Comparison of ENCODE assay signal across 15 cellular contexts in genomic region chr17:39776267-39776666, GRCh38. TPM values are rescaled to one million over a fixed set of nuclear protein-coding genes. Genes with fewer than 3 reads are reported as not detected.
A peak's percentile ranks its signal among the peaks of the same experiment; 100 is the strongest.
DNase-seq lines count a peak whose midpoint lies in the region; ATAC-seq and TF ChIP-seq lines count a peak whose summit lies in the region.
"Had no signal": no experiment of that assay in that cellular context is flagged by ENCODE, and none has a peak within 500 bp of the region (broad histone marks: within the 10 kb centered on the region; RNA-seq: fewer than 3 reads in every experiment).

No MANE protein-coding gene starts in this region.

- H2AFZ ChIP-seq in trophoblast cell (ENCODE audit: insufficient read depth, low read length, poor library complexity) = no peak overlapping the region

- peaks cover 83% of the 10 kb centered on the region for H3K4me1 ChIP-seq in CD8-positive, alpha-beta memory T cell (ENCODE audit: insufficient read depth, low read length)
- H3K4me1 ChIP-seq in trophoblast cell (ENCODE audit: control insufficient read depth in 1 of 2, insufficient read depth in 2 of 2, low read length in 2 of 2) (peaks cover 2 to 4% of the 10 kb centered on the region in 2 experiments), gastroesophageal sphincter (no peaks in the 10 kb centered on the region)

- no peak overlapping the region for H3K4me2 ChIP-seq in trophoblast cell (ENCODE audit: low read length)
- H3K4me2 ChIP-seq: BLaER1 treated with 17β-estradiol and CSF1 and Interleukin-3, amounts not matched to agents 10 nM and 100 nM had no signal

- no peaks in the 10 kb centered on the region for H3K36me3 ChIP-seq in CD8-positive, alpha-beta memory T cell (ENCODE audit: insufficient read depth, low read length)
- H3K36me3 ChIP-seq in KOPT-K1 (ENCODE audit: insufficient read depth, low read length) (no peaks in the 10 kb centered on the region), trophoblast cell (ENCODE audit: control insufficient read depth in 1 of 2, insufficient read depth in 2 of 2, low read length in 2 of 2) (no peaks in the 10 kb centered on the region), gastroesophageal sphincter (no peaks in the 10 kb centered on the region)
- H3K36me3 ChIP-seq: BLaER1 treated with 17β-estradiol and CSF1 and Interleukin-3, amounts not matched to agents 10 nM and 100 nM had no signal

- H3K9me3 ChIP-seq in CD8-positive, alpha-beta memory T cell (ENCODE audit: low read length) = no peaks in the 10 kb centered on the region
- H3K9me3 ChIP-seq in KOPT-K1 (ENCODE audit: insufficient read depth, low read length, poor library complexity, severe bottlenecking) (no peaks in the 10 kb centered on the region), trophoblast cell (ENCODE audit: insufficient read depth, low read depth, low read length) (no peaks in the 10 kb centered on the region), gastroesophageal sphincter (no peaks in the 10 kb centered on the region)
- H3K9me3 ChIP-seq: BLaER1 treated with 17β-estradiol and CSF1 and Interleukin-3, amounts not matched to agents 10 nM and 100 nM had no signal

- H3K4me3 Mint-ChIP-seq in CD8-positive, alpha-beta memory T cell = peak overlapping the region; percentile 94 to 99 (median 96)
- H3K4me3 Mint-ChIP-seq in natural killer cell treated with Interleukin-12 subunit alpha and Interleukin-12 subunit beta and Interleukin-15 and Interleukin-18, amount 100 ng/mL, for 72 hours = peak overlapping the region; percentile 90

- H3K9ac ChIP-seq in trophoblast cell (ENCODE audit: low read length) = no peak overlapping the region
- H3K9ac ChIP-seq: BLaER1 treated with 17β-estradiol and CSF1 and Interleukin-3, amounts not matched to agents 10 nM and 100 nM had no signal

- no peak for DNase-seq in CD8-positive, alpha-beta memory T cell
- no peak for DNase-seq in activated naive CD4-positive, alpha-beta T cell treated with anti-CD3 and anti-CD28 coated beads, Interleukin-2, amount 50 U/mL, for 72 hours (ENCODE audit: low spot score in 2 of 2)
- no peak for DNase-seq in natural killer cell treated with Interleukin-12 subunit alpha and Interleukin-12 subunit beta and Interleukin-15 and Interleukin-18, amount 100 ng/mL, for 72 hours (ENCODE audit: low spot score)
- no peak for DNase-seq in trophoblast cell
- DNase-seq in GF-D8 (lab: John Stamatoyannopoulos, UW) = no peak
- DNase-seq: activated CD8-positive, alpha-beta memory T cell treated with anti-CD3 and anti-CD28 coated beads for 24 hours; dermis blood vessel endothelial cell; HCEC 1CT; posterior cingulate gyrus; stimulated activated CD4-positive, alpha-beta T cell treated with anti-CD3 and anti-CD28 coated beads, Interleukin-2, amount 100 ng/mL, for 24 hours had no signal

- H4K12ac ChIP-seq in trophoblast cell (ENCODE audit: low read depth, low read length) = no peak overlapping the region

- CTCF ChIA-PET in CD8-positive, alpha-beta memory T cell (lab: Charles Lee) = interaction anchor here (1.3 to 3.4 kb wide), 5 partner anchors 20 to 88 kb away, joined by 3 to 19 read pairs (median 5); partner anchors contain the start of gene IKZF3

- peaks cover 18 to 63% (median 31%) of the 10 kb centered on the region in 3 donors for H3K36me3 Mint-ChIP-seq in CD8-positive, alpha-beta memory T cell
- H3K36me3 Mint-ChIP-seq in activated naive CD4-positive, alpha-beta T cell treated with anti-CD3 and anti-CD28 coated beads, Interleukin-2, amount 50 U/mL, for 72 hours = peaks cover 32 to 42% of the 10 kb centered on the region in 2 donors
- H3K36me3 Mint-ChIP-seq in natural killer cell treated with Interleukin-12 subunit alpha and Interleukin-12 subunit beta and Interleukin-15 and Interleukin-18, amount 100 ng/mL, for 72 hours = peaks cover 17% of the 10 kb centered on the region

- H3K23ac ChIP-seq in trophoblast cell (ENCODE audit: low read length) = no peak overlapping the region

- H3K14ac ChIP-seq in trophoblast cell (ENCODE audit: low read length) = no peak overlapping the region

- no peak overlapping the region for H4K91ac ChIP-seq in trophoblast cell (ENCODE audit: low read depth, low read length)

- H3K18ac ChIP-seq in trophoblast cell (ENCODE audit: low read length) = no peak overlapping the region

- peak overlapping the region; percentile 73 for H3K4me3 ChIP-seq in CD8-positive, alpha-beta memory T cell (ENCODE audit: low read length)
- H3K4me3 ChIP-seq in trophoblast cell (ENCODE audit: low read depth, low read length) (no peak overlapping the region), gastroesophageal sphincter (no peak overlapping the region)
- H3K4me3 ChIP-seq: BLaER1 treated with 17β-estradiol and CSF1 and Interleukin-3, amounts not matched to agents 10 nM and 100 nM had no signal

- ATAC-seq in activated naive CD4-positive, alpha-beta T cell treated with anti-CD3 and anti-CD28 coated beads, Interleukin-2, amount 50 U/mL, for 72 hours = peak; percentile 15 to 23
- ATAC-seq in natural killer cell treated with Interleukin-12 subunit alpha and Interleukin-12 subunit beta and Interleukin-15 and Interleukin-18, amount 100 ng/mL, for 72 hours = no peak
- ATAC-seq in HG02798 (IDR thresholded peaks at IDR 0.05; ENCODE audit: poor library complexity, unreplicated experiment) (no peak), gastroesophageal sphincter (no peak)

- H2BK120ac ChIP-seq in trophoblast cell (ENCODE audit: insufficient read depth, low read length, poor library complexity) = no peak overlapping the region

- POLR2A ChIA-PET in CD8-positive, alpha-beta memory T cell (lab: Charles Lee) = interaction anchor here (1.3 to 4.0 kb wide), 6 partner anchors 17 to 150 kb away, joined by 3 to 14 read pairs (median 8); no protein-coding TSS in a partner anchor

- H2BK12ac ChIP-seq in trophoblast cell (ENCODE audit: low read length) = no peak overlapping the region

- no peak for TF ChIP-seq POLR2A in gastroesophageal sphincter (IDR thresholded peaks at IDR 0.05)

- no peak overlapping the region for H2BK5ac ChIP-seq in trophoblast cell (ENCODE audit: low read depth, low read length, poor library complexity)

- TF ChIP-seq CTCF in gastroesophageal sphincter (IDR thresholded peaks at IDR 0.05) = no peak

- H3K4ac ChIP-seq in trophoblast cell (ENCODE audit: low read depth, low read length) = no peak overlapping the region

- H3K27ac Mint-ChIP-seq in CD8-positive, alpha-beta memory T cell = peak overlapping the region; percentile 85 to 99 (median 96)
- peak overlapping the region; percentile 94 to 95 for H3K27ac Mint-ChIP-seq in activated naive CD4-positive, alpha-beta T cell treated with anti-CD3 and anti-CD28 coated beads, Interleukin-2, amount 50 U/mL, for 72 hours
- H3K27ac Mint-ChIP-seq in natural killer cell treated with Interleukin-12 subunit alpha and Interleukin-12 subunit beta and Interleukin-15 and Interleukin-18, amount 100 ng/mL, for 72 hours = peak overlapping the region; percentile 92 to 95

- no peaks in the 10 kb centered on the region for H3K27me3 ChIP-seq in CD8-positive, alpha-beta memory T cell (ENCODE audit: insufficient read depth, low read length, poor library complexity, severe bottlenecking)
- H3K27me3 ChIP-seq in trophoblast cell (ENCODE audit: insufficient read depth, low read length) (no peaks in the 10 kb centered on the region), gastroesophageal sphincter (peaks cover 61% of the 10 kb centered on the region)

- no peaks in the 10 kb centered on the region for H3K9me3 Mint-ChIP-seq in CD8-positive, alpha-beta memory T cell
- H3K9me3 Mint-ChIP-seq in activated naive CD4-positive, alpha-beta T cell treated with anti-CD3 and anti-CD28 coated beads, Interleukin-2, amount 50 U/mL, for 72 hours = no peaks in the 10 kb centered on the region
- H3K9me3 Mint-ChIP-seq in natural killer cell treated with Interleukin-12 subunit alpha and Interleukin-12 subunit beta and Interleukin-15 and Interleukin-18, amount 100 ng/mL, for 72 hours = no peaks in the 10 kb centered on the region

- no peak overlapping the region for H4K8ac ChIP-seq in trophoblast cell (ENCODE audit: low read depth, low read length)

- H3K4me1 Mint-ChIP-seq in CD8-positive, alpha-beta memory T cell = peaks cover 68 to 81% (median 80%) of the 10 kb centered on the region in 3 donors
- H3K4me1 Mint-ChIP-seq in natural killer cell treated with Interleukin-12 subunit alpha and Interleukin-12 subunit beta and Interleukin-15 and Interleukin-18, amount 100 ng/mL, for 72 hours (ENCODE audit: low read depth in 2 of 2) = peaks cover 68 to 76% of the 10 kb centered on the region in 2 donors

- no peaks in the 10 kb centered on the region for H3K79me1 ChIP-seq in trophoblast cell (ENCODE audit: low read length)

- H3K79me2 ChIP-seq in trophoblast cell (ENCODE audit: control insufficient read depth, insufficient read depth, low read length, poor library complexity) = no peaks in the 10 kb centered on the region

- no peak for TF ChIP-seq EP300 in gastroesophageal sphincter (IDR thresholded peaks at IDR 0.05)

- H2AK5ac ChIP-seq in trophoblast cell (ENCODE audit: low read length) = no peak overlapping the region

- no peaks in the 10 kb centered on the region for H3K27me3 Mint-ChIP-seq in CD8-positive, alpha-beta memory T cell
- H3K27me3 Mint-ChIP-seq in natural killer cell treated with Interleukin-12 subunit alpha and Interleukin-12 subunit beta and Interleukin-15 and Interleukin-18, amount 100 ng/mL, for 72 hours = no peaks in the 10 kb centered on the region

- H3K27ac ChIP-seq in CD8-positive, alpha-beta memory T cell (ENCODE audit: low read depth, low read length) = peak overlapping the region; percentile 60
- H3K27ac ChIP-seq in KOPT-K1 (ENCODE audit: low read depth, low read length, poor library complexity, severe bottlenecking) (peak overlapping the region; percentile 73), trophoblast cell (ENCODE audit: low read depth, low read length) (no peak overlapping the region), gastroesophageal sphincter (no peak overlapping the region)
- H3K27ac ChIP-seq: BLaER1 treated with 17β-estradiol and CSF1 and Interleukin-3, amounts not matched to agents 10 nM and 100 nM had no signal

RNA-seq across cellular contexts. Expression of gene GRB7, which starts 38.5 kb away (rescaled TPM):
- total RNA-seq in CD8-positive, alpha-beta memory T cell = not detected
- not detected for polyA plus RNA-seq in CD8-positive, alpha-beta memory T cell
- 1 to 10 TPM; 3.1 to 3.9 TPM for total RNA-seq in activated naive CD4-positive, alpha-beta T cell treated with anti-CD3 and anti-CD28 coated beads, Interleukin-2, amount 50 U/mL, for 72 hours
- total RNA-seq in natural killer cell treated with Interleukin-12 subunit alpha and Interleukin-12 subunit beta and Interleukin-15 and Interleukin-18, amount 100 ng/mL, for 72 hours = under 1 TPM in 1 of 2 donors, not detected in 1; 0.36 TPM
- polyA plus RNA-seq in trophoblast cell (2013) = 28.4 and 29.4 TPM in 2 replicates
- 1 to 10 TPM in 1 of 4 donors, under 1 TPM in 1, not detected in 2; 0.85 to 5.8 TPM for total RNA-seq in gastroesophageal sphincter
- total RNA-seq: RPMI7951 had no signal

RNA-seq across cellular contexts. Expression of gene MIEN1, which starts 45.9 kb away (rescaled TPM):
- total RNA-seq in CD8-positive, alpha-beta memory T cell = 10 to 100 TPM; 42.3 to 46.2 TPM
- 114 TPM for polyA plus RNA-seq in CD8-positive, alpha-beta memory T cell
- 10 to 100 TPM; 32.2 to 41.1 TPM for total RNA-seq in activated naive CD4-positive, alpha-beta T cell treated with anti-CD3 and anti-CD28 coated beads, Interleukin-2, amount 50 U/mL, for 72 hours
- total RNA-seq in natural killer cell treated with Interleukin-12 subunit alpha and Interleukin-12 subunit beta and Interleukin-15 and Interleukin-18, amount 100 ng/mL, for 72 hours = 10 to 100 TPM; 56.3 to 64.6 TPM
- 44.1 and 45.7 TPM in 2 replicates for polyA plus RNA-seq in trophoblast cell (2013)
- 10 to 100 TPM; 39.4 to 72.4 (median 45.2) TPM for total RNA-seq in gastroesophageal sphincter

Comparison
In these comparisons a context has a peak if more than half of its experiments do, and no peak if none do; other contexts are left out.
1. H3K27ac ChIP-seq: peak in CD8-positive, alpha-beta memory T cell (single experiment) and KOPT-K1 (single experiment); none in trophoblast cell (single experiment) and gastroesophageal sphincter (0 of 4).
2. ATAC-seq: peak in activated naive CD4-positive, alpha-beta T cell treated with anti-CD3 and anti-CD28 coated beads, Interleukin-2, amount 50 U/mL, for 72 hours (2 of 2); none in natural killer cell treated with Interleukin-12 subunit alpha and Interleukin-12 subunit beta and Interleukin-15 and Interleukin-18, amount 100 ng/mL, for 72 hours (0 of 2), HG02798 (single experiment) and gastroesophageal sphincter (single experiment).
3. Peak in every context shown above with its lines, with median percentiles within 50 percentile points of each other: H3K27ac Mint-ChIP-seq.